24 cellular contexts compared by ENCODE assay signal in the genomic region with DNA sequence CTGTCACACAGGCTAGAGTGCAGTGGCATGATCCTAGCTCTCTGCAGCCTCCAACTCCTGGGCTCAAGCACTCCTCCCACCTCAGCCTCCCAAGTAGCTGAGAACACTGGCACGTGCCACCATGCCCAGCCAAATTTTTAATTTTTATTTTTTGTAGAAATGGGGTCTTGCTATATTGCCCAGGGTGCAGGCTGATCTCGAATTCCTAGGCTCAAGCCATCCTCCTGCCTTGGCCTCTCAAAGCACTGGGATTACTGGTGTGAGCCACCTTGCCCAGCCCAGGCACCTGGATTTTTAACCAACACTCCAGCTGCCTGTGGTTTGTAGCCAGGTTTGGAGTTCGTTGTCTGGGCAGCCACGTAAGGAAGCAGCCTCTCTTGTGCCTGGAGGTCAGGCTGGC.
"Had no signal": no experiment of that assay in that cellular context is flagged by ENCODE, and none has a peak within 500 bp of the region (broad histone marks: within the 10 kb centered on the region; RNA-seq: fewer than 3 reads in every experiment).

No MANE protein-coding gene starts in this region.

- H3K9me3 ChIP-seq: colonic mucosa, esophagus muscularis mucosa, esophagus squamous epithelium, gastrocnemius medialis, gastroesophageal sphincter, heart left ventricle, heart right ventricle had no signal

- H3K27me3 ChIP-seq: colonic mucosa had no signal

- ATAC-seq: effector memory CD8-positive, alpha-beta T cell; esophagus mucosa; foreskin keratinocyte; gastrocnemius medialis; gastroesophageal sphincter; heart left ventricle; heart right ventricle had no signal

- H3K27ac ChIP-seq: colonic mucosa, coronary artery, epithelial cell of prostate, esophagus muscularis mucosa, esophagus squamous epithelium, foreskin keratinocyte, gastrocnemius medialis, gastroesophageal sphincter, heart left ventricle, heart right ventricle had no signal

- H3K4me3 ChIP-seq: colonic mucosa, coronary artery, dorsolateral prefrontal cortex, esophagus muscularis mucosa, esophagus squamous epithelium, gastrocnemius medialis, gastroesophageal sphincter, heart left ventricle, heart right ventricle had no signal

- H3K36me3 ChIP-seq: colonic mucosa, esophagus muscularis mucosa, esophagus squamous epithelium, gastrocnemius medialis, gastroesophageal sphincter, heart left ventricle, heart right ventricle had no signal

- DNase-seq: colonic mucosa; cortex of kidney; dermis blood vessel endothelial cell; effector CD4-positive, alpha-beta T cell; effector CD8-positive, alpha-beta T cell; effector memory CD4-positive, alpha-beta T cell; effector memory CD8-positive, alpha-beta T cell; endodermal cell; erythroblast; esophagus squamous epithelium; foreskin fibroblast; foreskin keratinocyte; foreskin melanocyte; gastrocnemius medialis; glutamatergic neuron; head of caudate nucleus; heart left ventricle; heart right ventricle had no signal

- H3K4me1 ChIP-seq: colonic mucosa, esophagus muscularis mucosa, esophagus squamous epithelium, foreskin keratinocyte, gastrocnemius medialis, gastroesophageal sphincter, heart left ventricle, heart right ventricle had no signal
